ENCODE assay signal across 9 cellular contexts in the genomic region with DNA sequence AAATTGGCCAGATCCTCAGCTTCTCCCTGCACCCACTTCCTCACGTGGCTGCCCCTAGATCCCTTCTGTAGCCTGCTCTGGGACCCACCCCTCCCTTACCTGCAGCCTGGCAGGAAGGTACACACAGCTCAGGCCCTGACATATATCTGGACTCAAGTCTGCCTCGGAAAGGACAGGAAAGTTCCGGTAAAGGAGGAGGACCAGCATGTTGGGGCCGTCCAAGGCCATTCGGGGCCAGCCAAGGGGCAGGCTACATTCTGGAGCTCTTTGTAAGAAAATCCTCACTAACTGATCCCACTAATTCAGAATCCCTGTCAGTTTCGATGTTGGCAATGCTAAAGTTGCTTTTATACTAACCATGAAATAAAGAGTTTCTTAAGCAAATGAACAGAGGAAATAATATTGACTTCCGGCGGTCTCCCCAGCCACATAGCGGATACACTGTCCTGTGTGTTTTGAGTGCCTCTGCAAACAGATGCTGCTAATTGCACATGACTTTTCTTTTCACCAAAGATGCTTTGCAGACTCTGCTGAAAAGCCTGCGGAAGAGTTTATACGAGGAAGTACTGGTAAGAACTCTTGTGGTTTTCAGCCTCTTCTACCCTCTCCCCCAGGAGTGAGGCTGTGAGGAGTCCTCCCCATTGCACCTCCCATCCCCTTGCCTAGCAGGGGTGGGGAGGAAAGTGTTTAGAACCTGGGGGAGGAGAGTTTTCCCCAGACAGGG. TPM values are rescaled to one million over a fixed set of nuclear protein-coding genes. Genes with fewer than 3 reads are reported as not detected.
DNase-seq lines count a peak whose midpoint lies in the region; ATAC-seq and TF ChIP-seq lines count a peak whose summit lies in the region.
"Had no signal": no experiment of that assay in that cellular context is flagged by ENCODE, and none has a peak within 500 bp of the region (broad histone marks: within the 10 kb centered on the region; RNA-seq: fewer than 3 reads in every experiment).

No MANE protein-coding gene starts in this region.

- H3K27ac Mint-ChIP-seq in activated CD8-positive, alpha-beta memory T cell treated with anti-CD3 and anti-CD28 coated beads, Interleukin-2, amount 10 ng/mL, durations not matched to agents 7 days and 5 days, result peak overlapping the region; percentile 92
- peak overlapping the region; percentile 87 to 100 (median 98) for H3K27ac Mint-ChIP-seq in immature natural killer cell
- H3K27ac Mint-ChIP-seq in stimulated activated naive CD8-positive, alpha-beta T cell treated with anti-CD3 and anti-CD28 coated beads, Interleukin-15, amount 100 ng/mL, for 72 hours, result peak overlapping the region; percentile 69 to 74

- CTCF ChIA-PET in activated CD8-positive, alpha-beta memory T cell treated with anti-CD3 and anti-CD28 coated beads, Interleukin-2, amount 10 ng/mL, durations not matched to agents 7 days and 5 days (lab: Charles Lee), result interaction anchor here (0.6 to 3.7 kb wide), 8 partner anchors 12 to 171 kb away, joined by 3 to 28 read pairs (median 3); partner anchors contain the start of genes LASP1NB and PLXDC1
- CTCF ChIA-PET in HEK293T (lab: Yijun Ruan, JAX), result interaction anchor here (0.5 kb wide), 1 partner anchor 555 kb away, joined by 5 read pairs; no protein-coding TSS in a partner anchor

- H3K36me3 Mint-ChIP-seq in activated CD8-positive, alpha-beta memory T cell treated with anti-CD3 and anti-CD28 coated beads, Interleukin-2, amount 10 ng/mL, durations not matched to agents 7 days and 5 days, result peaks cover 1% of the 10 kb centered on the region
- no peaks in the 10 kb centered on the region for H3K36me3 Mint-ChIP-seq in immature natural killer cell

- peak; percentile 8 for DNase-seq in activated CD4-positive, alpha-beta T cell treated with anti-CD3 and anti-CD28 coated beads for 1 hour
- no peak for DNase-seq in activated CD4-positive, alpha-beta T cell treated with anti-CD3 and anti-CD28 coated beads for 48 hours
- peak; percentile 87 for DNase-seq in activated CD8-positive, alpha-beta memory T cell treated with anti-CD3 and anti-CD28 coated beads, Interleukin-2, amount 10 ng/mL, durations not matched to agents 7 days and 5 days
- DNase-seq in immature natural killer cell, result peak; percentile 67 to 77 (median 75)
- peak in 1 of 2 donors; percentile 24 for DNase-seq in stimulated activated naive CD8-positive, alpha-beta T cell treated with anti-CD3 and anti-CD28 coated beads, Interleukin-15, amount 100 ng/mL, for 72 hours
- no peak for DNase-seq in SK-N-DZ (ENCODE audit: low spot score)
- no peak for DNase-seq in HEK293T (ENCODE audit: extremely low spot score)
- DNase-seq: IMR-90 had no signal

- POLR2A ChIA-PET in HEK293T (lab: Yijun Ruan, JAX), result no interaction called here

- peaks cover 57% of the 10 kb centered on the region for H3K4me1 Mint-ChIP-seq in activated CD8-positive, alpha-beta memory T cell treated with anti-CD3 and anti-CD28 coated beads, Interleukin-2, amount 10 ng/mL, durations not matched to agents 7 days and 5 days
- peaks cover 90 to 96% of the 10 kb centered on the region in 2 donors for H3K4me1 Mint-ChIP-seq in immature natural killer cell
- peaks cover 80% of the 10 kb centered on the region for H3K4me1 Mint-ChIP-seq in stimulated activated naive CD8-positive, alpha-beta T cell treated with anti-CD3 and anti-CD28 coated beads, Interleukin-15, amount 100 ng/mL, for 72 hours

- H3K27me3 Mint-ChIP-seq in activated CD8-positive, alpha-beta memory T cell treated with anti-CD3 and anti-CD28 coated beads, Interleukin-2, amount 10 ng/mL, durations not matched to agents 7 days and 5 days, result peaks cover 6% of the 10 kb centered on the region
- peaks cover 5 to 14% (median 8%) of the 10 kb centered on the region in 3 donors for H3K27me3 Mint-ChIP-seq in immature natural killer cell (ENCODE audit: low read depth in 3 of 3)
- no peaks in the 10 kb centered on the region for H3K27me3 Mint-ChIP-seq in stimulated activated naive CD8-positive, alpha-beta T cell treated with anti-CD3 and anti-CD28 coated beads, Interleukin-15, amount 100 ng/mL, for 72 hours

- no peaks in the 10 kb centered on the region for H3K9me3 Mint-ChIP-seq in activated CD8-positive, alpha-beta memory T cell treated with anti-CD3 and anti-CD28 coated beads, Interleukin-2, amount 10 ng/mL, durations not matched to agents 7 days and 5 days (ENCODE audit: low read depth)
- no peaks in the 10 kb centered on the region for H3K9me3 Mint-ChIP-seq in immature natural killer cell
- H3K9me3 Mint-ChIP-seq in stimulated activated naive CD8-positive, alpha-beta T cell treated with anti-CD3 and anti-CD28 coated beads, Interleukin-15, amount 100 ng/mL, for 72 hours, result no peaks in the 10 kb centered on the region

- peak; percentile 57 for ATAC-seq in activated CD8-positive, alpha-beta memory T cell treated with anti-CD3 and anti-CD28 coated beads, Interleukin-2, amount 10 ng/mL, durations not matched to agents 7 days and 5 days
- peak; percentile 30 for ATAC-seq in stimulated activated naive CD8-positive, alpha-beta T cell treated with anti-CD3 and anti-CD28 coated beads, Interleukin-15, amount 100 ng/mL, for 72 hours
- ATAC-seq in GM18517 (IDR thresholded peaks at IDR 0.05; ENCODE audit: unreplicated experiment), result no peak

- H3K4me3 Mint-ChIP-seq in activated CD8-positive, alpha-beta memory T cell treated with anti-CD3 and anti-CD28 coated beads, Interleukin-2, amount 10 ng/mL, durations not matched to agents 7 days and 5 days, result peak overlapping the region; percentile 64
- H3K4me3 Mint-ChIP-seq in immature natural killer cell, result peak overlapping the region; percentile 78 to 90 (median 86)
- peak overlapping the region; percentile 55 to 59 for H3K4me3 Mint-ChIP-seq in stimulated activated naive CD8-positive, alpha-beta T cell treated with anti-CD3 and anti-CD28 coated beads, Interleukin-15, amount 100 ng/mL, for 72 hours

TF ChIP-seq in HEK293T, 16 proteins besides CTCF, POLR2A, EP300 and RAD21:
- TF ChIP-seq ELF4 (IDR thresholded peaks at IDR 0.05) (no peak), TARDBP (IDR thresholded peaks at IDR 0.05) (no peak), ARNT (IDR thresholded peaks at IDR 0.05) (no peak), LEF1 (IDR thresholded peaks at IDR 0.05; ENCODE audit: borderline replicate concordance) (no peak)

RNA-seq across cellular contexts. Expression of gene PLXDC1, which starts 54.8 kb away (rescaled TPM):
- total RNA-seq in activated CD8-positive, alpha-beta memory T cell treated with anti-CD3 and anti-CD28 coated beads, Interleukin-2, amount 10 ng/mL, durations not matched to agents 7 days and 5 days, result 1 to 10 TPM; 1.2 to 9.0 TPM
- polyA plus RNA-seq in immature natural killer cell, result 1 to 10 TPM; 2.8 to 9.7 (median 6.8) TPM
- not detected in 2 replicates for polyA plus RNA-seq in SK-N-DZ (2014; cell fraction: cytosol; rRNA removed)
- 0.85 TPM in 1 of 2 replicates, not detected in the other for polyA plus RNA-seq in SK-N-DZ (2014; cell fraction: nucleus; rRNA removed)

Comparison
In these comparisons a context has a peak if more than half of its experiments do, and no peak if none do; other contexts are left out.
1. DNase-seq: peak in activated CD4-positive, alpha-beta T cell treated with anti-CD3 and anti-CD28 coated beads for 1 hour (single experiment), activated CD8-positive, alpha-beta memory T cell treated with anti-CD3 and anti-CD28 coated beads, Interleukin-2, amount 10 ng/mL, durations not matched to agents 7 days and 5 days (single experiment) and immature natural killer cell (3 of 3); none in activated CD4-positive, alpha-beta T cell treated with anti-CD3 and anti-CD28 coated beads for 48 hours (single experiment), SK-N-DZ (single experiment) and HEK293T (single experiment).
2. Peak in every context shown above with its lines, with median percentiles within 50 percentile points of each other: H3K27ac Mint-ChIP-seq and H3K4me3 Mint-ChIP-seq.